ENCODE assay signal across 9 cellular contexts in the genomic region with DNA sequence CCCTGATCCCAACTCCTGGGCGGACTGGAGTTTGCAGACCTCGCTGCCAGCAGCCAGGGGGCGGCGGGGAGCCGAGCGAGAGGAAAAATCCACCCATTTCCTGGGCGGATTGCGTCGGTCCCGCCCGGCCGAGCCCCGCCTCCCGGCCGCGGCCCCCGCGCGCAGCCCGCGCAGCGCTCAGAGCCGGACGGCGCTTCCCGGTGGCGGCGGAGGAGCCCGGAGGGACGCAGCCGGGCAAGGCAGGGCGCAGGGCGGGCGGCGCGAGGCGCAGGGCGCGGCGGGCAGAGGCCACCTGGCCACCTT. TPM values are rescaled to one million over a fixed set of nuclear protein-coding genes. Genes with fewer than 3 reads are reported as not detected.
DNase-seq lines count a peak whose midpoint lies in the region; ATAC-seq and TF ChIP-seq lines count a peak whose summit lies in the region.
"Had no signal": no experiment of that assay in that cellular context is flagged by ENCODE, and none has a peak within 500 bp of the region (broad histone marks: within the 10 kb centered on the region; RNA-seq: fewer than 3 reads in every experiment).

A gene (plus strand): TSS at position 180 of the 303 bp plus-strand sequence. CDS start 322 bp downstream, outside the sequence.

- TF ChIP-seq CTCF in GM12872 (IDR thresholded peaks at IDR 0.05; ENCODE audit: insufficient read depth, low read depth, low read length) (peak; percentile 27; the same call in 1 of the 3 replicates), endodermal cell (conservative IDR thresholded peaks at IDR 0.05) (peak; percentile 86), lung (IDR thresholded peaks at IDR 0.05; ENCODE audit: control extremely low read depth, extremely low read depth) (peak; percentile 39), suprapubic skin (IDR thresholded peaks at IDR 0.05) (peak; percentile 53 to 76)

- no peak for TF ChIP-seq POLR2A in suprapubic skin (IDR thresholded peaks at IDR 0.05)

- H3K36me3 Mint-ChIP-seq in endodermal cell (ENCODE audit: low read depth) = peaks cover 8% of the 10 kb centered on the region
- H3K36me3 Mint-ChIP-seq: memory B cell had no signal

- H3K27me3 ChIP-seq in endodermal cell (ENCODE audit: control insufficient read depth, insufficient read depth, low read length, poor library complexity, severe bottlenecking) = peaks cover 37% of the 10 kb centered on the region
- peaks cover 5% of the 10 kb centered on the region for H3K27me3 ChIP-seq in lung (ENCODE audit: control insufficient read depth, insufficient read depth)
- peaks cover 52% of the 10 kb centered on the region for H3K27me3 ChIP-seq in suprapubic skin

- H3K4me1 ChIP-seq in endodermal cell (ENCODE audit: control insufficient read depth, insufficient read depth, low read length) = peaks cover 3% of the 10 kb centered on the region
- peaks cover 0 to 2% of the 10 kb centered on the region in 2 donors for H3K4me1 ChIP-seq in lung (ENCODE audit: control insufficient read depth in 2 of 2, insufficient read depth in 2 of 2, low read length in 2 of 2)
- peaks cover 41% of the 10 kb centered on the region for H3K4me1 ChIP-seq in suprapubic skin

- peak within 1 kb of the TSS; percentile 40 for H3K4me3 ChIP-seq in endodermal cell (ENCODE audit: low read length)
- H3K4me3 ChIP-seq in lung = no peak within 1 kb of the TSS
- H3K4me3 ChIP-seq in suprapubic skin = peak within 1 kb of the TSS; percentile 50

- H3K36me3 ChIP-seq in endodermal cell (ENCODE audit: control insufficient read depth, insufficient read depth, low read length) (no peaks in the 10 kb centered on the region), lung (ENCODE audit: control insufficient read depth in 2 of 2, insufficient read depth in 2 of 2, low read length in 2 of 2) (no peaks in the 10 kb centered on the region), suprapubic skin (no peaks in the 10 kb centered on the region)

- H3K9me3 ChIP-seq in endodermal cell (ENCODE audit: control insufficient read depth, low read length) = no peaks in the 10 kb centered on the region
- H3K9me3 ChIP-seq in lung (ENCODE audit: control insufficient read depth in 2 of 2, insufficient read depth in 1 of 2, low read length in 1 of 2) = no peaks in the 10 kb centered on the region
- no peaks in the 10 kb centered on the region for H3K9me3 ChIP-seq in suprapubic skin

- no peak within 1 kb of the TSS for H3K27ac Mint-ChIP-seq in endodermal cell
- H3K27ac Mint-ChIP-seq: memory B cell had no signal

- no peaks in the 10 kb centered on the region for H3K9me3 Mint-ChIP-seq in endodermal cell

- peaks cover 53% of the 10 kb centered on the region for H3K27me3 Mint-ChIP-seq in endodermal cell (ENCODE audit: insufficient read depth)

- WGBS in endodermal cell (ENCODE audit: insufficient coverage in 1 of 2, insufficient read length in 1 of 2), 2 experiments = 0% methylated on average over 13 to 40 of the region's 40 CpGs
- 0% methylated on average over 9 to 40 of the region's 40 CpGs for WGBS in lung, 2 donors
- 0% methylated on average over 3 of the region's 40 CpGs for WGBS in suprapubic skin

- peak; percentile 85 for ATAC-seq in lung (ENCODE audit: insufficient read depth, low FRiP score)
- ATAC-seq in HG03108 (IDR thresholded peaks at IDR 0.05; ENCODE audit: unreplicated experiment) = no peak

- H3K4me3 Mint-ChIP-seq in endodermal cell = peak within 1 kb of the TSS; percentile 50
- H3K4me3 Mint-ChIP-seq: memory B cell had no signal

- H3K27ac ChIP-seq in endodermal cell (ENCODE audit: low read depth, low read length) = no peak within 1 kb of the TSS
- H3K27ac ChIP-seq in lung (ENCODE audit: low read depth in 1 of 2, low read length in 1 of 2) = no peak within 1 kb of the TSS
- H3K27ac ChIP-seq in suprapubic skin = no peak within 1 kb of the TSS

- TF ChIP-seq EP300 in suprapubic skin (IDR thresholded peaks at IDR 0.05) = no peak

- H3K9ac ChIP-seq in endodermal cell (ENCODE audit: extremely low read depth, low read length, poor library complexity, severe bottlenecking) = no peak within 1 kb of the TSS

- peak; percentile 70 for DNase-seq in A172 (ENCODE audit: low spot score)
- DNase-seq in RPMI8226 = peak; percentile 85
- DNase-seq in endodermal cell = peak; percentile 94
- peak; percentile 76 for DNase-seq in lung (ENCODE audit: low spot score)
- peak; percentile 80 to 90 for DNase-seq in suprapubic skin (ENCODE audit: low spot score in 2 of 2)
- no peak for DNase-seq in OCI-M1 (lab: John Stamatoyannopoulos, UW)

- H3K4me1 Mint-ChIP-seq in endodermal cell = peaks cover 10% of the 10 kb centered on the region

RNA-seq across cellular contexts. Expression of the gene that starts here (rescaled TPM):
- total RNA-seq in A172 (2014; rRNA removed; shearing (Covaris generic)) = 41.2 and 65.4 TPM in 2 replicates
- total RNA-seq in endodermal cell (10 to 100 TPM; 11.0 to 23.2 TPM), lung (10 to 100 TPM in 1 of 2 donors, 1 to 10 TPM in 1; 8.2 to 24.8 TPM), suprapubic skin (10 to 100 TPM in 2 of 4 donors, 1 to 10 TPM in 2; 4.0 to 15.4 (median 11.7) TPM)
- 55.6 TPM for polyA plus RNA-seq in endodermal cell (2013, experiment 1 of 2)
- 51.7 TPM for polyA plus RNA-seq in endodermal cell (2013, experiment 2 of 2)
- 10 to 100 TPM in 1 of 2 donors, 1 to 10 TPM in 1; 7.6 to 23.4 TPM for polyA plus RNA-seq in lung

Comparison
In these comparisons a context has a peak if more than half of its experiments do, and no peak if none do; other contexts are left out.
1. CTCF ChIP-seq: peak in every context shown above with its lines; median percentile 86 in endodermal cell; 64 in suprapubic skin; 39 in lung; 27 in GM12872.